Comparison of ENCODE assay signal across 25 cellular contexts in the genomic region with DNA sequence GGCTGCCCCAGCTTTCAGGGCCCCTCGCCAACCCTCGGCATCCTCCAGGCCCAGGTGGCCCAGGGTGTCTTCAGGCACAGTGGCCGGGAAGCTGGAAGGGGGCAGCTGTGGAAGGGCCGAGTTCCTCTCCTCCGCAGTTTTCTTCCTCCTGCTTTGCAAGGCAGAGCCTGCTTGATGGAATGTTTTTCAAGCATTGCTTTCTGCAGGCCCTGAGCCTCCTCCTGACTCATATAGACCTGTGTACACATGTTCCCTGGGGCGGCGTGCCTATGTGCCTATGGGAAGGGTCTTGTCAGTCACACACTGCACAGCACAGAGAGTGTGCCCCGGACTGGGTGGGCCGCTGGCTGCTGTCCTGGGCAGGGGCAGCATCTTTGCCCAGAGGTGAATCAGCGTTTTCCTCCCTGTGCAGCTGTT.
DNase-seq lines count a peak whose midpoint lies in the region; ATAC-seq, FAIRE-seq and TF ChIP-seq lines count a peak whose summit lies in the region.
"Had no signal": no experiment of that assay in that cellular context is flagged by ENCODE, and none has a peak within 500 bp of the region (broad histone marks: within the 10 kb centered on the region; RNA-seq: fewer than 3 reads in every experiment).

No MANE protein-coding gene starts in this region.

- H3K4me1 ChIP-seq in lung (ENCODE audit: control insufficient read depth in 2 of 2, insufficient read depth in 2 of 2, low read length in 2 of 2), result peaks cover 0 to 11% of the 10 kb centered on the region in 2 donors
- H3K4me1 ChIP-seq: ascending aorta, right atrium auricular region had no signal

- H3K36me3 ChIP-seq in H7 (replicated peaks; ENCODE audit: control insufficient read depth, insufficient read depth, low read length) (no peaks in the 10 kb centered on the region), bronchial epithelial cell (ENCODE audit: control insufficient read depth, insufficient read depth, low read length) (no peaks in the 10 kb centered on the region), lung (ENCODE audit: control insufficient read depth in 2 of 2, insufficient read depth in 2 of 2, low read length in 2 of 2) (no peaks in the 10 kb centered on the region)
- H3K36me3 ChIP-seq: ascending aorta, right atrium auricular region, transverse colon had no signal

- no peak overlapping the region for H3K27ac Mint-ChIP-seq in stimulated activated memory B cell treated with anti-CD40 and anti-IgM and Interleukin-4, amounts not matched to agents 10 μg/mL and 1 μg/mL and 100 μg/mL, for 72 hours
- H3K27ac Mint-ChIP-seq: activated B cell treated with CpG ODN at 0.5 μM for 24 hours; activated CD4-positive, alpha-beta T cell treated with anti-CD3 and anti-CD28 coated beads, Interleukin-2, amount 10 ng/mL, durations not matched to agents 7 days and 5 days; nephron had no signal

- H3K36me3 Mint-ChIP-seq in stimulated activated memory B cell treated with anti-CD40 and anti-IgM and Interleukin-4, amounts not matched to agents 10 μg/mL and 1 μg/mL and 100 μg/mL, for 72 hours, result no peaks in the 10 kb centered on the region

- TF ChIP-seq CTCF in bronchial epithelial cell (IDR thresholded peaks at IDR 0.05; ENCODE audit: insufficient read depth, low read length, severe bottlenecking) (no peak), lung (IDR thresholded peaks at IDR 0.05; ENCODE audit: control extremely low read depth, extremely low read depth) (no peak)

- FAIRE-seq in bronchial epithelial cell (lab: Jason Lieb, UNC) (no peak), GM19239 (lab: Jason Lieb, UNC) (no peak)
- FAIRE-seq: K562 had no signal

- H3K4me3 ChIP-seq in H7 (ENCODE audit: insufficient read depth, low read depth, low read length) (no peak overlapping the region), bronchial epithelial cell (ENCODE audit: low read depth, low read length) (no peak overlapping the region), lung (no peak overlapping the region)
- H3K4me3 ChIP-seq: ascending aorta, coronary artery, K562, right atrium auricular region, transverse colon had no signal

- ATAC-seq in lung (ENCODE audit: insufficient read depth, low FRiP score) (no peak), HG03442 (IDR thresholded peaks at IDR 0.05; ENCODE audit: unreplicated experiment) (no peak)
- peak; percentile 44 for ATAC-seq in stimulated activated memory B cell treated with anti-CD40 and anti-IgM and Interleukin-4, amounts not matched to agents 10 μg/mL and 1 μg/mL and 100 μg/mL, for 72 hours
- ATAC-seq: K562 had no signal

- no peaks in the 10 kb centered on the region for H3K27me3 Mint-ChIP-seq in stimulated activated memory B cell treated with anti-CD40 and anti-IgM and Interleukin-4, amounts not matched to agents 10 μg/mL and 1 μg/mL and 100 μg/mL, for 72 hours
- H3K27me3 Mint-ChIP-seq: activated B cell treated with CpG ODN at 0.5 μM for 24 hours; activated CD4-positive, alpha-beta T cell treated with anti-CD3 and anti-CD28 coated beads, Interleukin-2, amount 10 ng/mL, durations not matched to agents 7 days and 5 days had no signal

- DNase-seq in H7, result peak; percentile 29
- DNase-seq in bronchial epithelial cell (ENCODE audit: low read depth), result peak; percentile 53
- DNase-seq in lung (ENCODE audit: low spot score), result peak; percentile 21
- no peak for DNase-seq in GM19239 (ENCODE audit: insufficient read length, low spot score)
- no peak for DNase-seq in stimulated activated CD4-positive, alpha-beta T cell treated with anti-CD3 and anti-CD28 coated beads, Interleukin-4, amount 100 ng/mL, for 4 hours
- DNase-seq: activated CD4-positive, alpha-beta T cell treated with anti-CD3 and anti-CD28 coated beads, Interleukin-2, amount 10 ng/mL, durations not matched to agents 7 days and 5 days; caudate nucleus; COR-L47; effector CD8-positive, alpha-beta T cell; erythroblast; NCI-H1092; NCI-H1694; NCI-H446 treated with DMSO at 0.1 percent for 48 hours; stimulated activated CD4-positive, alpha-beta T cell treated with anti-CD3 and anti-CD28 coated beads, Interleukin-2, amount 100 ng/mL, for 24 hours; T-helper 1 cell; transverse colon had no signal

- peaks cover 9% of the 10 kb centered on the region for H3K9me3 Mint-ChIP-seq in stimulated activated memory B cell treated with anti-CD40 and anti-IgM and Interleukin-4, amounts not matched to agents 10 μg/mL and 1 μg/mL and 100 μg/mL, for 72 hours

- H3K27ac ChIP-seq in lung (ENCODE audit: low read depth in 1 of 2, low read length in 1 of 2), result no peak overlapping the region
- H3K27ac ChIP-seq: ascending aorta, C4-2B, coronary artery, right atrium auricular region, transverse colon had no signal

- H3K4me1 Mint-ChIP-seq in stimulated activated memory B cell treated with anti-CD40 and anti-IgM and Interleukin-4, amounts not matched to agents 10 μg/mL and 1 μg/mL and 100 μg/mL, for 72 hours, result no peaks in the 10 kb centered on the region
- H3K4me1 Mint-ChIP-seq: activated B cell treated with CpG ODN at 0.5 μM for 24 hours had no signal

- no peak overlapping the region for H3K4me3 Mint-ChIP-seq in stimulated activated memory B cell treated with anti-CD40 and anti-IgM and Interleukin-4, amounts not matched to agents 10 μg/mL and 1 μg/mL and 100 μg/mL, for 72 hours
- H3K4me3 Mint-ChIP-seq: activated B cell treated with CpG ODN at 0.5 μM for 24 hours; activated CD4-positive, alpha-beta T cell treated with anti-CD3 and anti-CD28 coated beads, Interleukin-2, amount 10 ng/mL, durations not matched to agents 7 days and 5 days; nephron had no signal

- 95 to 98% methylated on average over 10 of the region's 10 CpGs for WGBS in lung, 2 donors

- H3K9me3 ChIP-seq in lung (ENCODE audit: control insufficient read depth in 2 of 2, insufficient read depth in 1 of 2, low read length in 1 of 2), result peaks cover 0 to 17% of the 10 kb centered on the region in 2 donors
- H3K9me3 ChIP-seq: transverse colon had no signal

- H3K27me3 ChIP-seq in H7 (ENCODE audit: control insufficient read depth, insufficient read depth, low read length) (no peaks in the 10 kb centered on the region), bronchial epithelial cell (ENCODE audit: control insufficient read depth, insufficient read depth, low read length) (no peaks in the 10 kb centered on the region), lung (ENCODE audit: control insufficient read depth, insufficient read depth) (no peaks in the 10 kb centered on the region)
- H3K27me3 ChIP-seq: ascending aorta, right atrium auricular region, transverse colon had no signal

Comparison
In these comparisons a context has a peak if more than half of its experiments do, and no peak if none do; other contexts are left out.
1. DNase-seq: peak in H7 (single experiment), bronchial epithelial cell (single experiment) and lung (single experiment); none in GM19239 (single experiment) and stimulated activated CD4-positive, alpha-beta T cell treated with anti-CD3 and anti-CD28 coated beads, Interleukin-4, amount 100 ng/mL, for 4 hours (0 of 2).